ENCODE assay signal across 1 cellular context in the genomic region with DNA sequence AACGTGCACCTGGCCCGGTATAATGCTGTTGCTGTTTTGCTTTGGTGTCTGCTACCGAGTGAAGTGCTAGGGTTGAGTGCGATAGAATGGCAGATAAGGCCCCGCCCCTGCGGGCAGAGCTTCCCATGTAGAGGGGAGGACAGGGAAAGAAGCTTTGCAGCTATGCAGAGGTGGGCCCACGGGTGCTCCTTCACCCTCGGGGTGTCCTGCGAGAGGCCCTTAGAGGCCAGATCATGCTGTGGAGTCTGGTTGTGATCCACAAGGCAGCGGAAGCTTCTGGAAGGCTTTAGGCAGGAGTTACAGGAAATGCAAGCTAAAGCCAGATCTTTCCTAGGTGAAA.
TF ChIP-seq lines count a peak whose summit lies in the region.

No MANE protein-coding gene starts in this region.

TF ChIP-seq in WTC11, 78 proteins besides CTCF, POLR2A, EP300 and RAD21 (continued from another document):
- TF ChIP-seq, protein P1, sequence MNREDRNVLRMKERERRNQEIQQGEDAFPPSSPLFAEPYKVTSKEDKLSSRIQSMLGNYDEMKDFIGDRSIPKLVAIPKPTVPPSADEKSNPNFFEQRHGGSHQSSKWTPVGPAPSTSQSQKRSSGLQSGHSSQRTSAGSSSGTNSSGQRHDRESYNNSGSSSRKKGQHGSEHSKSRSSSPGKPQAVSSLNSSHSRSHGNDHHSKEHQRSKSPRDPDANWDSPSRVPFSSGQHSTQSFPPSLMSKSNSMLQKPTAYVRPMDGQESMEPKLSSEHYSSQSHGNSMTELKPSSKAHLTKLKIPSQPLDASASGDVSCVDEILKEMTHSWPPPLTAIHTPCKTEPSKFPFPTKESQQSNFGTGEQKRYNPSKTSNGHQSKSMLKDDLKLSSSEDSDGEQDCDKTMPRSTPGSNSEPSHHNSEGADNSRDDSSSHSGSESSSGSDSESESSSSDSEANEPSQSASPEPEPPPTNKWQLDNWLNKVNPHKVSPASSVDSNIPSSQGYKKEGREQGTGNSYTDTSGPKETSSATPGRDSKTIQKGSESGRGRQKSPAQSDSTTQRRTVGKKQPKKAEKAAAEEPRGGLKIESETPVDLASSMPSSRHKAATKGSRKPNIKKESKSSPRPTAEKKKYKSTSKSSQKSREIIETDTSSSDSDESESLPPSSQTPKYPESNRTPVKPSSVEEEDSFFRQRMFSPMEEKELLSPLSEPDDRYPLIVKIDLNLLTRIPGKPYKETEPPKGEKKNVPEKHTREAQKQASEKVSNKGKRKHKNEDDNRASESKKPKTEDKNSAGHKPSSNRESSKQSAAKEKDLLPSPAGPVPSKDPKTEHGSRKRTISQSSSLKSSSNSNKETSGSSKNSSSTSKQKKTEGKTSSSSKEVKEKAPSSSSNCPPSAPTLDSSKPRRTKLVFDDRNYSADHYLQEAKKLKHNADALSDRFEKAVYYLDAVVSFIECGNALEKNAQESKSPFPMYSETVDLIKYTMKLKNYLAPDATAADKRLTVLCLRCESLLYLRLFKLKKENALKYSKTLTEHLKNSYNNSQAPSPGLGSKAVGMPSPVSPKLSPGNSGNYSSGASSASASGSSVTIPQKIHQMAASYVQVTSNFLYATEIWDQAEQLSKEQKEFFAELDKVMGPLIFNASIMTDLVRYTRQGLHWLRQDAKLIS (CRISPR knock-in tag; IDR thresholded peaks at IDR 0.05; ENCODE audit: borderline replicate concordance): no peak
- TF ChIP-seq, protein P2, sequence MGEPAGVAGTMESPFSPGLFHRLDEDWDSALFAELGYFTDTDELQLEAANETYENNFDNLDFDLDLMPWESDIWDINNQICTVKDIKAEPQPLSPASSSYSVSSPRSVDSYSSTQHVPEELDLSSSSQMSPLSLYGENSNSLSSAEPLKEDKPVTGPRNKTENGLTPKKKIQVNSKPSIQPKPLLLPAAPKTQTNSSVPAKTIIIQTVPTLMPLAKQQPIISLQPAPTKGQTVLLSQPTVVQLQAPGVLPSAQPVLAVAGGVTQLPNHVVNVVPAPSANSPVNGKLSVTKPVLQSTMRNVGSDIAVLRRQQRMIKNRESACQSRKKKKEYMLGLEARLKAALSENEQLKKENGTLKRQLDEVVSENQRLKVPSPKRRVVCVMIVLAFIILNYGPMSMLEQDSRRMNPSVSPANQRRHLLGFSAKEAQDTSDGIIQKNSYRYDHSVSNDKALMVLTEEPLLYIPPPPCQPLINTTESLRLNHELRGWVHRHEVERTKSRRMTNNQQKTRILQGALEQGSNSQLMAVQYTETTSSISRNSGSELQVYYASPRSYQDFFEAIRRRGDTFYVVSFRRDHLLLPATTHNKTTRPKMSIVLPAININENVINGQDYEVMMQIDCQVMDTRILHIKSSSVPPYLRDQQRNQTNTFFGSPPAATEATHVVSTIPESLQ (CRISPR knock-in tag; IDR thresholded peaks at IDR 0.05): no peak
- no peak for TF ChIP-seq MXD4 (CRISPR knock-in tag; IDR thresholded peaks at IDR 0.05; ENCODE audit: borderline replicate concordance)
- no peak for TF ChIP-seq FOXK1 (CRISPR knock-in tag; IDR thresholded peaks at IDR 0.05)
- TF ChIP-seq RELA (CRISPR knock-in tag; IDR thresholded peaks at IDR 0.05; ENCODE audit: borderline replicate concordance): no peak
TF ChIP-seq in WTC11: peak in this region for 0.
